ENCODE assay signal across 1 cellular context in genomic region chr2:142750858-142751257, GRCh38.
TF ChIP-seq lines count a peak whose summit lies in the region.

No MANE protein-coding gene starts in this region.

TF ChIP-seq in HepG2, 621 proteins besides CTCF, POLR2A, EP300 and RAD21 (continued from another document):
- TF ChIP-seq ARID5B (CRISPR knock-in tag; IDR thresholded peaks at IDR 0.05) (peak; percentile 9; the same call in 1 of the 2 replicates), CENPT (CRISPR knock-in tag; IDR thresholded peaks at IDR 0.05; ENCODE audit: low read depth) (no peak), MAFF (IDR thresholded peaks at IDR 0.05; ENCODE audit: low read depth, low read length) (peak; percentile 40), CBX2 (IDR thresholded peaks at IDR 0.05; ENCODE audit: low read depth, low read length) (no peak), CBX2 (CRISPR knock-in tag; IDR thresholded peaks at IDR 0.05; ENCODE audit: low read depth) (no peak), NCOR1 (IDR thresholded peaks at IDR 0.05; ENCODE audit: borderline replicate concordance, low read length) (no peak), TARDBP (CRISPR knock-in tag; IDR thresholded peaks at IDR 0.05) (no peak), GRHL1 (CRISPR knock-in tag; conservative IDR thresholded peaks at IDR 0.05) (no peak), MAFK (conservative IDR thresholded peaks at IDR 0.05 in 1 of 2, IDR thresholded peaks at IDR 0.05 in 1 of 2; ENCODE audit: low read length in 2 of 2) (peak; percentile 12 to 41; a peak in 2 of 4 replicates), IKZF4 (CRISPR knock-in tag; IDR thresholded peaks at IDR 0.05; ENCODE audit: borderline replicate concordance, low read depth, not compliant biosample characterization) (no peak), FOXA1 (IDR thresholded peaks at IDR 0.05) (no peak), FOXA1 (CRISPR knock-in tag; IDR thresholded peaks at IDR 0.05) (no peak), ZFP1 (CRISPR knock-in tag; IDR thresholded peaks at IDR 0.05) (no peak), ZNF670 (CRISPR knock-in tag; IDR thresholded peaks at IDR 0.05; ENCODE audit: borderline replicate concordance) (no peak), HDAC1 (CRISPR knock-in tag; IDR thresholded peaks at IDR 0.05) (no peak), PCBP2 (optimal IDR thresholded peaks at IDR 0.05; ENCODE audit: low read depth, low read length, poor library complexity, severe bottlenecking) (no peak), ZNF773 (CRISPR knock-in tag; IDR thresholded peaks at IDR 0.05; ENCODE audit: borderline replicate concordance) (no peak), TFDP1 (CRISPR knock-in tag; IDR thresholded peaks at IDR 0.05; ENCODE audit: borderline replicate concordance) (no peak), NAIF1 (CRISPR knock-in tag; IDR thresholded peaks at IDR 0.05; ENCODE audit: borderline replicate concordance) (no peak), ZNF775 (CRISPR knock-in tag; IDR thresholded peaks at IDR 0.05; ENCODE audit: borderline replicate concordance) (no peak), MIER2 (CRISPR knock-in tag; IDR thresholded peaks at IDR 0.05) (no peak), NR1H2 (CRISPR knock-in tag; IDR thresholded peaks at IDR 0.05; ENCODE audit: borderline replicate concordance, low read depth) (no peak), GATAD2A (CRISPR knock-in tag; IDR thresholded peaks at IDR 0.05) (peak; percentile 63), THAP11 (CRISPR knock-in tag; IDR thresholded peaks at IDR 0.05) (no peak), ZNF496 (CRISPR knock-in tag; IDR thresholded peaks at IDR 0.05; ENCODE audit: insufficient replicate concordance) (no peak), HOXA5 (CRISPR knock-in tag; IDR thresholded peaks at IDR 0.05) (no peak)
- TF ChIP-seq, protein P1, sequence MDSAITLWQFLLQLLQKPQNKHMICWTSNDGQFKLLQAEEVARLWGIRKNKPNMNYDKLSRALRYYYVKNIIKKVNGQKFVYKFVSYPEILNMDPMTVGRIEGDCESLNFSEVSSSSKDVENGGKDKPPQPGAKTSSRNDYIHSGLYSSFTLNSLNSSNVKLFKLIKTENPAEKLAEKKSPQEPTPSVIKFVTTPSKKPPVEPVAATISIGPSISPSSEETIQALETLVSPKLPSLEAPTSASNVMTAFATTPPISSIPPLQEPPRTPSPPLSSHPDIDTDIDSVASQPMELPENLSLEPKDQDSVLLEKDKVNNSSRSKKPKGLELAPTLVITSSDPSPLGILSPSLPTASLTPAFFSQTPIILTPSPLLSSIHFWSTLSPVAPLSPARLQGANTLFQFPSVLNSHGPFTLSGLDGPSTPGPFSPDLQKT (CRISPR knock-in tag; IDR thresholded peaks at IDR 0.05; ENCODE audit: borderline replicate concordance): no peak
- TF ChIP-seq, protein P2, sequence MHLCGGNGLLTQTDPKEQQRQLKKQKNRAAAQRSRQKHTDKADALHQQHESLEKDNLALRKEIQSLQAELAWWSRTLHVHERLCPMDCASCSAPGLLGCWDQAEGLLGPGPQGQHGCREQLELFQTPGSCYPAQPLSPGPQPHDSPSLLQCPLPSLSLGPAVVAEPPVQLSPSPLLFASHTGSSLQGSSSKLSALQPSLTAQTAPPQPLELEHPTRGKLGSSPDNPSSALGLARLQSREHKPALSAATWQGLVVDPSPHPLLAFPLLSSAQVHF (CRISPR knock-in tag; IDR thresholded peaks at IDR 0.05): no peak
- TF ChIP-seq, protein P3, sequence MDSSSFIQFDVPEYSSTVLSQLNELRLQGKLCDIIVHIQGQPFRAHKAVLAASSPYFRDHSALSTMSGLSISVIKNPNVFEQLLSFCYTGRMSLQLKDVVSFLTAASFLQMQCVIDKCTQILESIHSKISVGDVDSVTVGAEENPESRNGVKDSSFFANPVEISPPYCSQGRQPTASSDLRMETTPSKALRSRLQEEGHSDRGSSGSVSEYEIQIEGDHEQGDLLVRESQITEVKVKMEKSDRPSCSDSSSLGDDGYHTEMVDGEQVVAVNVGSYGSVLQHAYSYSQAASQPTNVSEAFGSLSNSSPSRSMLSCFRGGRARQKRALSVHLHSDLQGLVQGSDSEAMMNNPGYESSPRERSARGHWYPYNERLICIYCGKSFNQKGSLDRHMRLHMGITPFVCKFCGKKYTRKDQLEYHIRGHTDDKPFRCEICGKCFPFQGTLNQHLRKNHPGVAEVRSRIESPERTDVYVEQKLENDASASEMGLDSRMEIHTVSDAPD (CRISPR knock-in tag; IDR thresholded peaks at IDR 0.05): no peak
